Comparison of ENCODE assay signal across 7 cellular contexts in the genomic region with DNA sequence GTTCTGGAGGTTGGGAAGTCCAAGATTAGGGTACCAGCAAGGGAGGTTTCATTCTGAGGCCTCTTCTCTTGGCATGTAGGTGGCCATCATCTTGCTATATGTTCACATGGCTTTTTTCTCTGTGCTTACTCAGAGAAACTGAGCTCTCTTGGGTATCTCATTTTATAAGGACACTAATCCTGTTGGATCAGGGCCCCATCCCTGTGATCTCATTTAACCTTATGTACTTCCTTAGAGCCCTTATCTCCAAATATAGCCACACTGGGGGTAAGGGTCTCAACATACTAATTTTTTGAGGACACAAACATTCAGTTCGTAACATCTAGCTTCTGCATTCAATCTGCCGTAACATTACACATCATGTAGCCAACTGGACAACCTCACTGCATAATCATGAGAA.
"Had no signal": no experiment of that assay in that cellular context is flagged by ENCODE, and none has a peak within 500 bp of the region (broad histone marks: within the 10 kb centered on the region; RNA-seq: fewer than 3 reads in every experiment).

No MANE protein-coding gene starts in this region.

- DNase-seq: GDM1, GF-D8 had no signal

- H3K4me3 ChIP-seq: GM12878 had no signal

- FAIRE-seq: G401.6, GM12878, GM12891, GM12892, GM18507 had no signal

- ATAC-seq: GM12878 had no signal
